ENCODE assay signal across 2 cellular contexts in genomic region chr2:52343010-52343409, GRCh38.
TF ChIP-seq lines count a peak whose summit lies in the region.

No MANE protein-coding gene starts in this region.

TF ChIP-seq in HepG2, 621 proteins besides CTCF, POLR2A, EP300 and RAD21:
- TF ChIP-seq CEBPB (IDR thresholded peaks at IDR 0.05; ENCODE audit: borderline replicate concordance, low read depth, low read length) = peak; percentile 54
- no peak for TF ChIP-seq SALL1 (CRISPR knock-in tag; IDR thresholded peaks at IDR 0.05)

TF ChIP-seq in IMR-90, 13 proteins besides CTCF, POLR2A, EP300 and RAD21:
- TF ChIP-seq CEBPB (IDR thresholded peaks at IDR 0.05; ENCODE audit: low read depth, low read length) (peak; percentile 53; the same call in 1 of the 2 replicates), BHLHE40 (IDR thresholded peaks at IDR 0.05; ENCODE audit: low read depth, low read length) (no peak)
